In genomic region chr13:27353166-27353583, GRCh38 we compare ENCODE assay signal across 8 cellular contexts.
DNase-seq lines count a peak whose midpoint lies in the region; ATAC-seq and TF ChIP-seq lines count a peak whose summit lies in the region.

No MANE protein-coding gene starts in this region.

- peaks cover 45% of the 10 kb centered on the region for H3K4me1 Mint-ChIP-seq in HFFc6 (ENCODE audit: low read depth)
- no peaks in the 10 kb centered on the region for H3K4me1 Mint-ChIP-seq in stimulated activated naive CD8-positive, alpha-beta T cell treated with anti-CD3 and anti-CD28 coated beads, Interleukin-15, amount 100 ng/mL, for 72 hours

- no peak for TF ChIP-seq CTCF in HFFc6 (IDR thresholded peaks at IDR 0.05)

- H3K27me3 Mint-ChIP-seq in HFFc6 (ENCODE audit: insufficient read depth): peaks cover 11% of the 10 kb centered on the region
- H3K27me3 Mint-ChIP-seq in stimulated activated naive CD8-positive, alpha-beta T cell treated with anti-CD3 and anti-CD28 coated beads, Interleukin-15, amount 100 ng/mL, for 72 hours: peaks cover 12% of the 10 kb centered on the region

- peaks cover 14% of the 10 kb centered on the region for H3K9me3 Mint-ChIP-seq in HFFc6
- peaks cover 0 to 7% of the 10 kb centered on the region in 2 donors for H3K9me3 Mint-ChIP-seq in stimulated activated naive CD8-positive, alpha-beta T cell treated with anti-CD3 and anti-CD28 coated beads, Interleukin-15, amount 100 ng/mL, for 72 hours

- H3K4me3 Mint-ChIP-seq in HFFc6: peak overlapping the region; percentile 76
- no peak overlapping the region for H3K4me3 Mint-ChIP-seq in stimulated activated naive CD8-positive, alpha-beta T cell treated with anti-CD3 and anti-CD28 coated beads, Interleukin-15, amount 100 ng/mL, for 72 hours

- DNase-seq in activated CD4-positive, CD25-positive, alpha-beta regulatory T cell treated with anti-CD3 and anti-CD28 coated beads, Interleukin-2, amount 50 U/mL, for 72 hours: no peak
- DNase-seq in HFFc6 (no peak), NOMO-1 treated with DMSO at 0.1 percent for 48 hours (lab: John Stamatoyannopoulos, UW; ENCODE audit: unreplicated experiment) (peak; percentile 91), NCI-H2029 (lab: John Stamatoyannopoulos, UW) (no peak), NCI-H2081 (lab: John Stamatoyannopoulos, UW) (no peak)
- DNase-seq in stimulated activated naive CD8-positive, alpha-beta T cell treated with anti-CD3 and anti-CD28 coated beads, Interleukin-15, amount 100 ng/mL, for 72 hours: no peak

- peaks cover 5% of the 10 kb centered on the region; the same call in 1 of the 2 replicates for H3K36me3 Mint-ChIP-seq in HFFc6 (ENCODE audit: low read depth)

- peak overlapping the region; percentile 49 for H3K27ac Mint-ChIP-seq in HFFc6
- H3K27ac Mint-ChIP-seq in stimulated activated naive CD8-positive, alpha-beta T cell treated with anti-CD3 and anti-CD28 coated beads, Interleukin-15, amount 100 ng/mL, for 72 hours: no peak overlapping the region

- peak; percentile 98 to 99 for ATAC-seq in activated CD4-positive, CD25-positive, alpha-beta regulatory T cell treated with anti-CD3 and anti-CD28 coated beads, Interleukin-2, amount 50 U/mL, for 24 hours
- ATAC-seq in esophagus mucosa: peak; percentile 40
- peak; percentile 70 for ATAC-seq in stimulated activated naive CD8-positive, alpha-beta T cell treated with anti-CD3 and anti-CD28 coated beads, Interleukin-15, amount 100 ng/mL, for 72 hours

Comparison
In these comparisons a context has a peak if more than half of its experiments do, and no peak if none do; other contexts are left out.
1. ATAC-seq: peak in every context shown above with its lines; median percentile 98 in activated CD4-positive, CD25-positive, alpha-beta regulatory T cell treated with anti-CD3 and anti-CD28 coated beads, Interleukin-2, amount 50 U/mL, for 24 hours; 70 in stimulated activated naive CD8-positive, alpha-beta T cell treated with anti-CD3 and anti-CD28 coated beads, Interleukin-15, amount 100 ng/mL, for 72 hours; 40 in esophagus mucosa.